14 cellular contexts compared by ENCODE assay signal in the genomic region with DNA sequence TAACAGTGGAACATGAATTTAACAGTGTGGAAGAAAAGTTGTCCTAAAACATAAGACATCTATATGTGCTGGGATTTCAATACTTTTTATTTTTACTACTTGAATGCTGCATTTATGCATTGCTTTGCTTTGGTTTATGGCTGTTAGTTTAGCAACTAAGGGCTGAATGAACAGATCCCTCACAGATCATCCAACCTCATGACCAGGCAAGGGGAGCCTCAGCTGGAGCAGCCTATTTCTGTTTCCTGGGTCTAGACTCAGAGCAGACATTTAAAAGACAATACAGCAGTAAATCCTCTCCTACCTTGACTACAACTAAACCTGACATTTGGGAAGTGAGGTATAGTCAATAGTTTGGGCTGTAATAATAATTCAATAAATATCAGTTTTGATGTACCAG.
DNase-seq lines count a peak whose midpoint lies in the region; ATAC-seq and TF ChIP-seq lines count a peak whose summit lies in the region.
"Had no signal": no experiment of that assay in that cellular context is flagged by ENCODE, and none has a peak within 500 bp of the region (broad histone marks: within the 10 kb centered on the region; RNA-seq: fewer than 3 reads in every experiment).

No MANE protein-coding gene starts in this region.

- H3K4me1 Mint-ChIP-seq in activated naive CD4-positive, alpha-beta T cell treated with anti-CD3 and anti-CD28 coated beads for 36 hours (ENCODE audit: low read depth), result peaks cover 48% of the 10 kb centered on the region

- TF ChIP-seq EP300 in transverse colon (IDR thresholded peaks at IDR 0.05; ENCODE audit: low read depth), result no peak

- intact Hi-C loops in activated naive CD4-positive, alpha-beta T cell treated with anti-CD3 and anti-CD28 coated beads for 36 hours (cut with micrococcal nuclease), result no loop called here
- intact Hi-C loops in transverse colon (cut with DNase I; ENCODE audit: low total_unique reads), result loop anchor here (5.0 kb wide), 1 partner anchor 66 kb away; no protein-coding TSS in a partner anchor

- no peak for DNase-seq in activated naive CD4-positive, alpha-beta T cell treated with anti-CD3 and anti-CD28 coated beads for 36 hours
- no peak for DNase-seq in activated naive CD4-positive, alpha-beta T cell treated with anti-CD3 and anti-CD28 coated beads, Interleukin-2, amount 50 U/mL, for 16 hours
- no peak for DNase-seq in transverse colon
- DNase-seq in foreskin fibroblast, result no peak
- DNase-seq: activated CD4-positive, alpha-beta T cell treated with anti-CD3 and anti-CD28 coated beads, Interleukin-2, amount 10 ng/mL, durations not matched to agents 7 days and 5 days; effector memory CD4-positive, alpha-beta T cell; KG1; NCI-H510A; stimulated activated naive CD8-positive, alpha-beta T cell treated with anti-CD3 and anti-CD28 coated beads, Interleukin-15, amount 100 ng/mL, for 72 hours had no signal

- no peaks in the 10 kb centered on the region for H3K27me3 ChIP-seq in duodenal mucosa (ENCODE audit: control insufficient read depth in 1 of 2, insufficient read depth in 2 of 2, low read length in 2 of 2)
- H3K27me3 ChIP-seq in mucosa of stomach (ENCODE audit: control insufficient read depth, insufficient read depth, low read length), result no peaks in the 10 kb centered on the region
- H3K27me3 ChIP-seq in transverse colon, result no peaks in the 10 kb centered on the region

- no peak for ATAC-seq in GM19023 (IDR thresholded peaks at IDR 0.05; ENCODE audit: unreplicated experiment)
- no peak for ATAC-seq in GM18907 (IDR thresholded peaks at IDR 0.05; ENCODE audit: unreplicated experiment)
- ATAC-seq: stimulated activated naive CD8-positive, alpha-beta T cell treated with anti-CD3 and anti-CD28 coated beads, Interleukin-15, amount 100 ng/mL, for 72 hours had no signal

- CTCF ChIA-PET in activated naive CD4-positive, alpha-beta T cell treated with anti-CD3 and anti-CD28 coated beads for 36 hours (lab: Charles Lee), result no interaction called here

- in situ Hi-C loops in transverse colon (cut with MboI; ENCODE audit: low pct_ligation_motif_present in 1 of 4, low pct_unique_long_range_greater_than_20kb in 1 of 4, low sequenced_read_pairs in 3 of 4), result loop anchor here in 1 of 4 donors (10.0 kb wide), 1 partner anchor 226 kb away; a partner anchor contains a TSS

- peak overlapping the region; percentile 20 for H3K27ac Mint-ChIP-seq in activated naive CD4-positive, alpha-beta T cell treated with anti-CD3 and anti-CD28 coated beads for 36 hours
- H3K27ac Mint-ChIP-seq: activated CD4-positive, alpha-beta T cell treated with anti-CD3 and anti-CD28 coated beads, Interleukin-2, amount 10 ng/mL, durations not matched to agents 7 days and 5 days; stimulated activated naive CD8-positive, alpha-beta T cell treated with anti-CD3 and anti-CD28 coated beads, Interleukin-15, amount 100 ng/mL, for 72 hours; T-helper 1 cell treated with Interleukin-12 subunit alpha and Interleukin-12 subunit beta and Interleukin-4 antibody, amounts not matched to agents 30 μg/mL and 1 μg/mL, for 36 hours had no signal

- peaks cover 21% of the 10 kb centered on the region for H3K36me3 Mint-ChIP-seq in activated naive CD4-positive, alpha-beta T cell treated with anti-CD3 and anti-CD28 coated beads for 36 hours (ENCODE audit: low read depth)

- H3K27ac ChIP-seq in duodenal mucosa (ENCODE audit: low read depth, low read length) (peak overlapping the region; percentile 24), transverse colon (peak overlapping the region; percentile 74 to 99 (median 98))

- no peak overlapping the region for H3K4me3 Mint-ChIP-seq in activated naive CD4-positive, alpha-beta T cell treated with anti-CD3 and anti-CD28 coated beads for 36 hours
- H3K4me3 Mint-ChIP-seq: activated CD4-positive, alpha-beta T cell treated with anti-CD3 and anti-CD28 coated beads, Interleukin-2, amount 10 ng/mL, durations not matched to agents 7 days and 5 days; stimulated activated naive CD8-positive, alpha-beta T cell treated with anti-CD3 and anti-CD28 coated beads, Interleukin-15, amount 100 ng/mL, for 72 hours; T-helper 1 cell treated with Interleukin-12 subunit alpha and Interleukin-12 subunit beta and Interleukin-4 antibody, amounts not matched to agents 30 μg/mL and 1 μg/mL, for 36 hours had no signal

- no peaks in the 10 kb centered on the region for H3K27me3 Mint-ChIP-seq in activated naive CD4-positive, alpha-beta T cell treated with anti-CD3 and anti-CD28 coated beads for 36 hours (ENCODE audit: low read depth)
- H3K27me3 Mint-ChIP-seq: activated CD4-positive, alpha-beta T cell treated with anti-CD3 and anti-CD28 coated beads, Interleukin-2, amount 10 ng/mL, durations not matched to agents 7 days and 5 days; stimulated activated naive CD8-positive, alpha-beta T cell treated with anti-CD3 and anti-CD28 coated beads, Interleukin-15, amount 100 ng/mL, for 72 hours had no signal

- H3K9me3 Mint-ChIP-seq in activated naive CD4-positive, alpha-beta T cell treated with anti-CD3 and anti-CD28 coated beads for 36 hours, result peaks cover 23% of the 10 kb centered on the region

- peak overlapping the region in 1 of 2 donors; percentile 34 for H3K9ac ChIP-seq in duodenal mucosa (ENCODE audit: low read depth in 1 of 2, low read length in 2 of 2)
- peak overlapping the region; percentile 7 for H3K9ac ChIP-seq in mucosa of stomach (ENCODE audit: low read length)

- H3K9me3 ChIP-seq in duodenal mucosa (ENCODE audit: control insufficient read depth in 1 of 2, low read length in 2 of 2) (peaks cover 0 to 4% of the 10 kb centered on the region in 2 donors), mucosa of stomach (ENCODE audit: control insufficient read depth, low read length) (no peaks in the 10 kb centered on the region), transverse colon (peaks cover 0 to 10% of the 10 kb centered on the region in 2 donors)

- TF ChIP-seq CTCF in transverse colon (IDR thresholded peaks at IDR 0.05), result no peak
- no peak for TF ChIP-seq CTCF in foreskin fibroblast (IDR thresholded peaks at IDR 0.05; ENCODE audit: low read depth, low read length)

- H3K36me3 ChIP-seq in duodenal mucosa (ENCODE audit: control insufficient read depth in 1 of 2, insufficient read depth in 2 of 2, low read length in 2 of 2) (no peaks in the 10 kb centered on the region), mucosa of stomach (ENCODE audit: control insufficient read depth, insufficient read depth, low read length) (no peaks in the 10 kb centered on the region), transverse colon (no peaks in the 10 kb centered on the region)

- TF ChIP-seq POLR2A in transverse colon (IDR thresholded peaks at IDR 0.05), result no peak

- no peak overlapping the region for H3K4me3 ChIP-seq in duodenal mucosa (ENCODE audit: low read depth in 1 of 2, low read length in 2 of 2)
- no peak overlapping the region for H3K4me3 ChIP-seq in mucosa of stomach (ENCODE audit: low read length)
- no peak overlapping the region for H3K4me3 ChIP-seq in transverse colon
- no peak overlapping the region for H3K4me3 ChIP-seq in foreskin fibroblast (ENCODE audit: low read depth in 1 of 2, low read length in 2 of 2)

- peaks cover 39 to 54% of the 10 kb centered on the region in 2 donors for H3K4me1 ChIP-seq in duodenal mucosa (ENCODE audit: control insufficient read depth in 1 of 2, insufficient read depth in 2 of 2, low read length in 2 of 2)
- H3K4me1 ChIP-seq in mucosa of stomach (ENCODE audit: control insufficient read depth, insufficient read depth, low read length), result peaks cover 56% of the 10 kb centered on the region
- peaks cover 29 to 68% (median 47%) of the 10 kb centered on the region in 4 donors for H3K4me1 ChIP-seq in transverse colon
